2 cellular contexts compared by ENCODE assay signal in genomic region chr12:24349051-24349780, GRCh38.
TF ChIP-seq lines count a peak whose summit lies in the region.

No MANE protein-coding gene starts in this region.

TF ChIP-seq in endothelial cell of umbilical vein, 7 proteins besides CTCF, POLR2A, EP300 and RAD21 (continued from another document):
- no peak for TF ChIP-seq MAX (IDR thresholded peaks at IDR 0.05; ENCODE audit: insufficient read depth, insufficient read length)

TF ChIP-seq in WTC11, 78 proteins besides CTCF, POLR2A, EP300 and RAD21 (continued from another document):
- TF ChIP-seq ZNF423 (CRISPR knock-in tag; IDR thresholded peaks at IDR 0.05) (no peak), PRDM15 (CRISPR knock-in tag; IDR thresholded peaks at IDR 0.05) (no peak), PREB (CRISPR knock-in tag; IDR thresholded peaks at IDR 0.05; ENCODE audit: borderline replicate concordance) (no peak), ERG (CRISPR knock-in tag; IDR thresholded peaks at IDR 0.05) (no peak), ZNF396 (CRISPR knock-in tag; IDR thresholded peaks at IDR 0.05; ENCODE audit: borderline replicate concordance) (no peak), USF1 (CRISPR knock-in tag; IDR thresholded peaks at IDR 0.05) (no peak), ZNF532 (CRISPR knock-in tag; IDR thresholded peaks at IDR 0.05; ENCODE audit: borderline replicate concordance) (no peak), SOX15 (CRISPR knock-in tag; IDR thresholded peaks at IDR 0.05) (no peak), AR (CRISPR knock-in tag; IDR thresholded peaks at IDR 0.05) (no peak), ZNF416 (CRISPR knock-in tag; IDR thresholded peaks at IDR 0.05) (no peak), ATF2 (CRISPR knock-in tag; IDR thresholded peaks at IDR 0.05; ENCODE audit: borderline replicate concordance, low read depth) (no peak), TEAD1 (CRISPR knock-in tag; IDR thresholded peaks at IDR 0.05) (no peak)
